8 cellular contexts compared by ENCODE assay signal in genomic region chr1:16904560-16905111, GRCh38.
DNase-seq lines count a peak whose midpoint lies in the region; ATAC-seq lines count a peak whose summit lies in the region.

No MANE protein-coding gene starts in this region.

- peak; percentile 98 for DNase-seq in COLO668 (lab: John Stamatoyannopoulos, UW; ENCODE audit: unreplicated experiment)
- peak; percentile 74 to 99 (median 97) for DNase-seq in HUDEP-2 (lab: John Stamatoyannopoulos, UW; ENCODE audit: unreplicated experiment in 76 of 76)
- peak; percentile 98 for DNase-seq in NOMO-1 treated with dmso at 0.1 percent for 144 hours (lab: John Stamatoyannopoulos, UW; ENCODE audit: unreplicated experiment)
- DNase-seq in activated CD8-positive, alpha-beta memory T cell treated with anti-CD3 and anti-CD28 coated beads, Interleukin-2, amount 50 U/mL, for 4 hours, result peak; percentile 99
- peak; percentile 88 for DNase-seq in epithelial cell of prostate (ENCODE audit: low read depth, low spot score)
- DNase-seq in middle frontal gyrus (ENCODE audit: extremely low spot score, low spot score), result peak; percentile 99
- peak; percentile 96 to 97 for DNase-seq in stimulated activated CD8-positive, alpha-beta memory T cell treated with anti-CD3 and anti-CD28 coated beads, Interleukin-2, amount 100 ng/mL, for 1 hour (ENCODE audit: low read depth in 2 of 2)

- ATAC-seq in GM21423 (IDR thresholded peaks at IDR 0.05; ENCODE audit: unreplicated experiment), result peak; percentile 88

- peak overlapping the region; percentile 92 for H3K27ac ChIP-seq in epithelial cell of prostate

Comparison
In these comparisons a context has a peak if more than half of its experiments do, and no peak if none do; other contexts are left out.
1. Peak in every context shown above with its lines: DNase-seq, ATAC-seq and H3K27ac ChIP-seq.